ENCODE assay signal across 11 cellular contexts in genomic region chr5:81069965-81070364, GRCh38.
"Had no signal": no experiment of that assay in that cellular context is flagged by ENCODE, and none has a peak within 500 bp of the region (broad histone marks: within the 10 kb centered on the region; RNA-seq: fewer than 3 reads in every experiment).

No MANE protein-coding gene starts in this region.

- ATAC-seq: GM23338, HCT116 had no signal

- H3K4me1 ChIP-seq: HAP-1 had no signal

- H2AFZ ChIP-seq: GM23248, GM23338 had no signal

- H3K9me3 ChIP-seq: HAP-1 had no signal

- H3K27ac Mint-ChIP-seq: GM23338, HFFc6 had no signal

- H3K27ac ChIP-seq: GM23248 had no signal

- H3K4me3 ChIP-seq: GM23248, GM23338, HAP-1 had no signal

- FAIRE-seq: H1, H54 had no signal

- H3K9me3 Mint-ChIP-seq: GM23338, H9, HFFc6 had no signal

- DNase-seq: GM23248, GOT3, H7, H9, HCEC 1CT, HFFc6 had no signal

- H3K4me2 ChIP-seq: GM23338 had no signal

- H3K4me3 Mint-ChIP-seq: GM23338, H9, HFFc6 had no signal

- H3K36me3 ChIP-seq: HAP-1 had no signal

- H3K9ac ChIP-seq: GM23248 had no signal
